ENCODE assay signal across 8 cellular contexts in genomic region chr2:62194558-62195420, GRCh38. TPM values are rescaled to one million over a fixed set of nuclear protein-coding genes. Genes with fewer than 3 reads are reported as not detected.
DNase-seq lines count a peak whose midpoint lies in the region; ATAC-seq and TF ChIP-seq lines count a peak whose summit lies in the region.

No MANE protein-coding gene starts in this region.

- H3K4me2 ChIP-seq in BLaER1 treated with 17β-estradiol and CSF1 and Interleukin-3, amounts not matched to agents 10 nM and 100 nM: peak overlapping the region; percentile 80 to 98 (median 90)

- peak overlapping the region; percentile 85 to 92 (median 86) for H3K27ac ChIP-seq in BLaER1 treated with 17β-estradiol and CSF1 and Interleukin-3, amounts not matched to agents 10 nM and 100 nM
- H3K27ac ChIP-seq in Panc1 (ENCODE audit: low read length) (peak overlapping the region; percentile 79), esophagus (ENCODE audit: low read depth in 2 of 2, low read length in 1 of 2) (no peak overlapping the region), neutrophil (peak overlapping the region; percentile 91)

- in situ Hi-C loops in Panc1 (cut with HindIII; ENCODE audit: low pct_unique_long_range_greater_than_20kb, low sequenced_read_pairs): no loop called here

- POLR2A ChIA-PET in Panc1 (lab: Charles Lee): no interaction called here

- H3K9me3 ChIP-seq in BLaER1 treated with 17β-estradiol and CSF1 and Interleukin-3, amounts not matched to agents 10 nM and 100 nM (replicated peaks in 1 of 11): no peaks in the 10 kb centered on the region
- H3K9me3 ChIP-seq in Panc1 (ENCODE audit: control insufficient read depth, insufficient read depth, low read depth, low read length) (no peaks in the 10 kb centered on the region), esophagus (ENCODE audit: control insufficient read depth in 2 of 2, insufficient read depth in 1 of 2, low read depth in 1 of 2, low read length in 1 of 2) (no peaks in the 10 kb centered on the region), neutrophil (no peaks in the 10 kb centered on the region)

- CTCF ChIA-PET in Panc1 (lab: Charles Lee): no interaction called here

- ATAC-seq in Panc1: no peak

- DNase-seq in Panc1 (ENCODE audit: low read depth, low spot score): no peak
- no peak for DNase-seq in stimulated activated CD8-positive, alpha-beta memory T cell treated with anti-CD3 and anti-CD28 coated beads, Interleukin-4, amount 100 ng/mL, for 48 hours
- no peak for DNase-seq in superior temporal gyrus (ENCODE audit: extremely low spot score)
- no peak for DNase-seq in NCI-H1105 (lab: John Stamatoyannopoulos, UW)
- DNase-seq in GM10266 (ENCODE audit: extremely low spot score): no peak

- no peaks in the 10 kb centered on the region for H3K27me3 ChIP-seq in BLaER1 treated with 17β-estradiol and CSF1 and Interleukin-3, amounts not matched to agents 10 nM and 100 nM
- H3K27me3 ChIP-seq in Panc1 (ENCODE audit: control insufficient read depth, insufficient read depth, low read length) (no peaks in the 10 kb centered on the region), esophagus (ENCODE audit: control insufficient read depth in 1 of 2, insufficient read depth in 2 of 2, low read length in 2 of 2) (no peaks in the 10 kb centered on the region), neutrophil (no peaks in the 10 kb centered on the region)

- intact Hi-C loops in Panc1 (cut with micrococcal nuclease; ENCODE audit: unreplicated experiment): loop anchor here (5.0 kb wide), 1 partner anchor 218 kb away; no protein-coding TSS in a partner anchor

- H3K4me3 ChIP-seq in BLaER1 treated with 17β-estradiol and CSF1 and Interleukin-3, amounts not matched to agents 10 nM and 100 nM: peak overlapping the region; percentile 90 to 99 (median 98)
- H3K4me3 ChIP-seq in Panc1 (ENCODE audit: low read depth in 2 of 2, low read length in 2 of 2): peak overlapping the region; percentile 88 to 91
- peak overlapping the region; percentile 96 to 97 for H3K4me3 ChIP-seq in esophagus (ENCODE audit: low read depth in 1 of 2, low read length in 2 of 2)
- peak overlapping the region; percentile 79 to 95 for H3K4me3 ChIP-seq in neutrophil (ENCODE audit: low read depth in 1 of 2, low read length in 1 of 2)

- 54 to 59% methylated on average over 51 of the region's 51 CpGs for WGBS in esophagus, 2 donors

- H3K4me1 ChIP-seq in BLaER1 treated with 17β-estradiol and CSF1 and Interleukin-3, amounts not matched to agents 10 nM and 100 nM: peaks cover 45 to 65% (median 54%) of the 10 kb centered on the region in 10 experiments
- H3K4me1 ChIP-seq in Panc1 (ENCODE audit: control insufficient read depth, insufficient read depth, low read length) (peaks cover 17% of the 10 kb centered on the region; the same call in 1 of the 2 replicates), esophagus (ENCODE audit: control insufficient read depth in 2 of 2, insufficient read depth in 2 of 2, low read length in 1 of 2) (peaks cover 2 to 4% of the 10 kb centered on the region in 2 donors), neutrophil (ENCODE audit: control insufficient read depth in 1 of 2, insufficient read depth in 1 of 2, low read depth in 1 of 2, low read length in 1 of 2) (peaks cover 44 to 49% of the 10 kb centered on the region in 2 experiments)

- peaks cover 25 to 37% (median 33%) of the 10 kb centered on the region in 11 experiments for H4K20me1 ChIP-seq in BLaER1 treated with 17β-estradiol and CSF1 and Interleukin-3, amounts not matched to agents 10 nM and 100 nM

- no TSS peak for BruUV-seq in Panc1 (replicated peaks; lab: Mats Ljungman, UMichigan)

- no peaks in the 10 kb centered on the region for H3K36me3 ChIP-seq in BLaER1 treated with 17β-estradiol and CSF1 and Interleukin-3, amounts not matched to agents 10 nM and 100 nM
- H3K36me3 ChIP-seq in Panc1 (ENCODE audit: control insufficient read depth, insufficient read depth, low read length) (no peaks in the 10 kb centered on the region; the same call in 1 of the 2 replicates), esophagus (ENCODE audit: control insufficient read depth in 2 of 2, insufficient read depth in 2 of 2, low read length in 1 of 2) (peaks cover 0 to 3% of the 10 kb centered on the region in 2 donors), neutrophil (no peaks in the 10 kb centered on the region)

- TF ChIP-seq CTCF in Panc1 (IDR thresholded peaks at IDR 0.05) (no peak), neutrophil (IDR thresholded peaks at IDR 0.05) (no peak), GM10266 (IDR thresholded peaks at IDR 0.05; ENCODE audit: control insufficient read depth, insufficient read depth, low read depth, missing control alignments) (no peak)

- H3K9ac ChIP-seq in BLaER1 treated with 17β-estradiol and CSF1 and Interleukin-3, amounts not matched to agents 10 nM and 100 nM: peak overlapping the region; percentile 88 to 98 (median 92)

RNA-seq across cellular contexts. Expression of gene B3GNT2, which starts 1.1 kb away (rescaled TPM):
- total RNA-seq in Panc1 (2021; ENCODE audit: unreplicated experiment): 14.1 TPM
- 6.7 TPM for polyA plus RNA-seq in Panc1 (2012; ENCODE audit: insufficient read length)
- polyA plus RNA-seq in esophagus: 10 to 100 TPM; 13.0 to 13.5 TPM

Comparison
In these comparisons a context has a peak if more than half of its experiments do, and no peak if none do; other contexts are left out.
1. H3K27ac ChIP-seq: peak in BLaER1 treated with 17β-estradiol and CSF1 and Interleukin-3, amounts not matched to agents 10 nM and 100 nM (11 of 11), Panc1 (single experiment) and neutrophil (single experiment); none in esophagus (0 of 2).
2. Peak in every context shown above with its lines, with median percentiles within 50 percentile points of each other: H3K4me3 ChIP-seq.